ENCODE assay signal across 20 cellular contexts in the genomic region with DNA sequence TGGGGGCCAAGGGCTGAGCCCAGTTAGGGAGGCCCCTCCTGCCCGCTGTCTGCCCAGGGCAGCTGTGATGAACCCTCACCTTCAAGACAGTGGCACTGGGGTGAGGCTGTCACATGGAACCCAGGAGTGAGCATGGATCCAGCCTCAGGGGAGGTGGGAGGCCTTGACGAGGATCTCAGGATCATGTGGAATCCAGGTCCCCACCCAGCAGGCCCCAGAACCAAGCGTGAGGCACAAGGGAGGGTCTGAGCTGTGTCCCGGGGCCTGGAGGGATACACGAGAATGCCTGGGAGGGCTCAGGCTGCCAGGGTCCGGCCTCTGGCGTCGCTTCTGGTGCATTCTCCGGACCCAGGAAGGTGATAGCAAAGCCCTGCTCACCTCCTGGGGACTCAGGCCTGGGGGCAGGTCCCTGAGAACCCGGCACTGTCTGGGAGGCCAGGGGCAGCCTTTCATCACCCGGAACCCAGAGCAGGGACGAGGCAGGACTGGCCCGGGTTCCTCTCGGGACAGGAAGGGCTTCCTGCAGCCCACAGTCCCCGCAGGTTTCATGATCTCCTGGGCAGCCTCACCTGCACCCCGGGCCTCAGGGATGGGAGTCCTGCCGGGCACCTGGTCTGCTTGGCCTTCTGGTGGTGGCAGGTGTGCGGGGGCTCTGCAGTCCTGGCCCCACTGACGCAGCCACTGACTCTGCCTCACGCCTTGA. TPM values are rescaled to one million over a fixed set of nuclear protein-coding genes. Genes with fewer than 3 reads are reported as not detected.
DNase-seq lines count a peak whose midpoint lies in the region; ATAC-seq, FAIRE-seq and TF ChIP-seq lines count a peak whose summit lies in the region.
"Had no signal": no experiment of that assay in that cellular context is flagged by ENCODE, and none has a peak within 500 bp of the region (broad histone marks: within the 10 kb centered on the region; RNA-seq: fewer than 3 reads in every experiment).

No MANE protein-coding gene starts in this region.

- in situ Hi-C loops in HepG2 (cut with HindIII; ENCODE audit: extremely low pct_ligation_motif_present, low pct_unique_long_range_greater_than_20kb) = no loop called here

- H3K79me2 ChIP-seq in HepG2 (ENCODE audit: insufficient read depth, low read length) = no peaks in the 10 kb centered on the region

- no peak overlapping the region for H2AFZ ChIP-seq in HepG2 (ENCODE audit: low read length)

- TF ChIP-seq POLR2A in HepG2 (IDR thresholded peaks at IDR 0.05; ENCODE audit: insufficient read depth in 1 of 2, low read depth in 2 of 2, low read length in 2 of 2) (no peak), spleen (IDR thresholded peaks at IDR 0.05) (no peak)

- 31% methylated on average over 8 of the region's 20 CpGs for WGBS in HepG2 (ENCODE audit: low lambda C conversion rate)
- 84 to 89% (median 86%) methylated on average over 11 to 20 of the region's 20 CpGs for WGBS in spleen, 5 donors

- TF ChIP-seq EP300 in HepG2 (IDR thresholded peaks at IDR 0.05; ENCODE audit: low read depth in 2 of 2, low read length in 2 of 2) = no peak
- TF ChIP-seq EP300 in HepG2 (CRISPR knock-in tag; IDR thresholded peaks at IDR 0.05; ENCODE audit: borderline replicate concordance) = no peak

- H3K9ac ChIP-seq in HepG2 (ENCODE audit: insufficient read depth, low read depth, low read length) = no peak overlapping the region

- ATAC-seq in Right ventricle myocardium superior (ENCODE audit: poor library complexity) (no peak), HepG2 (peak; percentile 11)

- POLR2A ChIA-PET in HEK293 (lab: Yijun Ruan, JAX) (no interaction called here), HepG2 (lab: Yijun Ruan, JAX) (no interaction called here)

- H3K4me2 ChIP-seq in HepG2 (ENCODE audit: low read depth, low read length) = no peak overlapping the region

- H3K4me3 ChIP-seq in right atrium auricular region (no peak overlapping the region), HEK293 (ENCODE audit: low read depth, low read length) (no peak overlapping the region), HepG2 (replicated peaks in 1 of 3; ENCODE audit: insufficient read depth in 1 of 3, low read depth in 2 of 3, low read length in 3 of 3) (no peak overlapping the region), spleen (no peak overlapping the region)
- H3K4me3 ChIP-seq: HAP-1 had no signal

- H3K27ac ChIP-seq in right atrium auricular region (no peak overlapping the region), HEK293 (ENCODE audit: extremely low read depth, low read depth, low read length) (no peak overlapping the region), HepG2 (ENCODE audit: extremely low read length, insufficient read depth, low read length) (no peak overlapping the region), spleen (no peak overlapping the region)
- H3K27ac ChIP-seq: C4-2B had no signal

- H3K9me3 ChIP-seq in right atrium auricular region (no peaks in the 10 kb centered on the region), HEK293 (ENCODE audit: control insufficient read depth, insufficient read depth, low read depth, low read length) (no peaks in the 10 kb centered on the region), HepG2 (ENCODE audit: low read length) (no peaks in the 10 kb centered on the region), spleen (no peaks in the 10 kb centered on the region)
- H3K9me3 ChIP-seq: HAP-1 had no signal

- FAIRE-seq in HepG2 (lab: Jason Lieb, UNC) = no peak
- FAIRE-seq: D721Med, G401.6, GM12891 had no signal

- CTCF ChIA-PET in HEK293 (lab: Yijun Ruan, JAX) = no interaction called here
- CTCF ChIA-PET in HepG2 (lab: Yijun Ruan, JAX; ENCODE audit: low intra/inter-chr PET ratio, low total read pairs) = interaction anchor here (1.4 kb wide), 1 partner anchor 34 kb away, joined by 8 read pairs; no protein-coding TSS in a partner anchor

- no TSS peak for BruUV-seq in HepG2 (replicated peaks; lab: Mats Ljungman, UMichigan)

- TF ChIP-seq CTCF in right atrium auricular region (IDR thresholded peaks at IDR 0.05) (no peak), HEK293 (tag by site-specific recombination; IDR thresholded peaks at IDR 0.05) (no peak), HepG2 (CRISPR knock-in tag; IDR thresholded peaks at IDR 0.05) (no peak), spleen (IDR thresholded peaks at IDR 0.05 in 8 of 11, conservative IDR thresholded peaks at IDR 0.05 in 3 of 11) (no peak)

- intact Hi-C loops in Right ventricle myocardium superior (cut with DNase I) = no loop called here
- intact Hi-C loops in HepG2 (cut with micrococcal nuclease; ENCODE audit: unreplicated experiment) = no loop called here
- intact Hi-C loops in spleen (cut with DNase I; ENCODE audit: low total_unique reads) = no loop called here

- H4K20me1 ChIP-seq in HepG2 (ENCODE audit: insufficient read depth, low read length) = no peaks in the 10 kb centered on the region; the same call in 1 of the 2 replicates

- DNase-seq in Right ventricle myocardium superior (peak; percentile 22), right atrium auricular region (ENCODE audit: low spot score) (no peak), HepG2 (ENCODE audit: low spot score) (no peak), spleen (peak; percentile 61), NCI-H226 (no peak), D341Med (ENCODE audit: low spot score) (no peak)
- DNase-seq: 8988T, AML-193, DMS153, DMS79 treated with DMSO at 0.1 percent for 48 hours, EL, GOT3, HFFc6 had no signal

- H3K27me3 ChIP-seq in right atrium auricular region (no peaks in the 10 kb centered on the region), HepG2 (ENCODE audit: control insufficient read depth in 1 of 2, insufficient read depth in 2 of 2, low read length in 2 of 2) (peaks cover 1 to 7% of the 10 kb centered on the region in 2 experiments; a peak in 3 of 5 replicates), spleen (replicated peaks in 1 of 7) (no peaks in the 10 kb centered on the region)

- no peak for TF ChIP-seq RAD21 in HepG2 (CRISPR knock-in tag; IDR thresholded peaks at IDR 0.05)

- H3K4me1 ChIP-seq in right atrium auricular region (no peaks in the 10 kb centered on the region), HEK293 (ENCODE audit: control insufficient read depth, insufficient read depth, low read length) (no peaks in the 10 kb centered on the region), HepG2 (ENCODE audit: insufficient read depth, low read length) (peaks cover 12% of the 10 kb centered on the region), spleen (no peaks in the 10 kb centered on the region)
- H3K4me1 ChIP-seq: HAP-1 had no signal

- H3K36me3 ChIP-seq in right atrium auricular region (no peaks in the 10 kb centered on the region), HEK293 (ENCODE audit: control insufficient read depth in 2 of 2, insufficient read depth in 1 of 2, low read length in 2 of 2) (no peaks in the 10 kb centered on the region), HepG2 (replicated peaks in 1 of 2; ENCODE audit: control insufficient read depth in 1 of 2, insufficient read depth in 2 of 2, low read length in 2 of 2) (no peaks in the 10 kb centered on the region; a peak in 1 of 5 replicates), spleen (peaks cover 0 to 15% (median 0%) of the 10 kb centered on the region in 6 donors)

TF ChIP-seq in HEK293, 187 proteins besides CTCF, POLR2A, EP300 and RAD21 (continues in another document):
- TF ChIP-seq ZBTB21 (tag by site-specific recombination; IDR thresholded peaks at IDR 0.05) (no peak), HOXA7 (CRISPR knock-in tag; IDR thresholded peaks at IDR 0.05; ENCODE audit: borderline replicate concordance) (no peak)

TF ChIP-seq in HepG2, 621 proteins besides CTCF, POLR2A, EP300 and RAD21 (continues in another document):
- no peak for TF ChIP-seq HDAC6 (IDR thresholded peaks at IDR 0.05; ENCODE audit: low read depth, low read length)
- TF ChIP-seq, protein P1, sequence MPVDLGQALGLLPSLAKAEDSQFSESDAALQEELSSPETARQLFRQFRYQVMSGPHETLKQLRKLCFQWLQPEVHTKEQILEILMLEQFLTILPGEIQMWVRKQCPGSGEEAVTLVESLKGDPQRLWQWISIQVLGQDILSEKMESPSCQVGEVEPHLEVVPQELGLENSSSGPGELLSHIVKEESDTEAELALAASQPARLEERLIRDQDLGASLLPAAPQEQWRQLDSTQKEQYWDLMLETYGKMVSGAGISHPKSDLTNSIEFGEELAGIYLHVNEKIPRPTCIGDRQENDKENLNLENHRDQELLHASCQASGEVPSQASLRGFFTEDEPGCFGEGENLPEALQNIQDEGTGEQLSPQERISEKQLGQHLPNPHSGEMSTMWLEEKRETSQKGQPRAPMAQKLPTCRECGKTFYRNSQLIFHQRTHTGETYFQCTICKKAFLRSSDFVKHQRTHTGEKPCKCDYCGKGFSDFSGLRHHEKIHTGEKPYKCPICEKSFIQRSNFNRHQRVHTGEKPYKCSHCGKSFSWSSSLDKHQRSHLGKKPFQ (CRISPR knock-in tag; IDR thresholded peaks at IDR 0.05; ENCODE audit: insufficient replicate concordance) = no peak
- TF ChIP-seq ZKSCAN1 (IDR thresholded peaks at IDR 0.05; ENCODE audit: low read length) = no peak

RNA-seq across cellular contexts. Expression of a gene that starts 17.5 kb away (rescaled TPM):
- total RNA-seq in Right ventricle myocardium superior (31.7 TPM), right atrium auricular region (1 to 10 TPM; 3.4 to 4.1 TPM), HepG2 (2016; rRNA removed; fragmentation: Illumina TruSeq; extraction: Trizol) (0.38 and 0.84 TPM in 2 replicates), spleen (1 to 10 TPM in 4 of 7 donors, under 1 TPM in 2, not detected in 1; 0.85 to 6.0 (median 1.6) TPM)
- 0.30 and 0.53 TPM in 2 replicates for total RNA-seq in HepG2 (2016; cell fraction: cytosol; rRNA removed; fragmentation: Illumina TruSeq; extraction: Trizol; ENCODE audit: low read depth)
- 0.28 and 0.67 TPM in 2 replicates for total RNA-seq in HepG2 (2016; cell fraction: insoluble cytoplasmic fraction; rRNA removed; fragmentation: Illumina TruSeq; extraction: Trizol)
- total RNA-seq in HepG2 (2016; cell fraction: membrane; rRNA removed; fragmentation: Illumina TruSeq; extraction: Trizol) = 0.65 and 0.72 TPM in 2 replicates
- total RNA-seq in HepG2 (2016; cell fraction: nucleus; rRNA removed; fragmentation: Illumina TruSeq; extraction: Trizol) = 0.25 and 0.85 TPM in 2 replicates
- polyA plus RNA-seq in HepG2 (2011; rRNA removed) (1.2 and 2.1 TPM in 2 replicates), spleen (1 to 10 TPM in 1 of 3 donors, under 1 TPM in 2; 0.55 to 1.0 (median 0.96) TPM)
- polyA plus RNA-seq in HepG2 (2011; cell fraction: cytosol; rRNA removed) = 0.87 and 0.98 TPM in 2 replicates
- 6.5 and 9.7 TPM in 2 replicates for polyA plus RNA-seq in HepG2 (2011; cell fraction: nucleus; rRNA removed)
- polyA plus RNA-seq in HepG2 (2012) = 0.76 and 1.7 TPM in 2 replicates
- 0.43 and 0.57 TPM in 2 replicates for polyA plus RNA-seq in HepG2 (2016; cell fraction: cytosol; fragmentation: Illumina TruSeq; extraction: Trizol; ENCODE audit: low read depth)
- polyA plus RNA-seq in HepG2 (2016; cell fraction: insoluble cytoplasmic fraction; fragmentation: Illumina TruSeq; extraction: Trizol; ENCODE audit: low read depth) = 0.42 and 0.70 TPM in 2 replicates
- 0.53 and 0.62 TPM in 2 replicates for polyA plus RNA-seq in HepG2 (2016; cell fraction: membrane; fragmentation: Illumina TruSeq; extraction: Trizol; ENCODE audit: low read depth)
- 1.1 and 1.7 TPM in 2 replicates for polyA plus RNA-seq in HepG2 (2016; cell fraction: nucleus; fragmentation: Illumina TruSeq; extraction: Trizol; ENCODE audit: insufficient read depth, low read depth)
- 0.07 and 2.3 TPM in 2 replicates for polyA minus RNA-seq in HepG2 (2011; rRNA and poly(A)+ RNA removed; ENCODE audit: low replicate concordance)
- polyA minus RNA-seq in HepG2 (2011; cell fraction: cytosol; rRNA and poly(A)+ RNA removed) = 1.1 and 1.6 TPM in 2 replicates
- 1.2 TPM in 2 replicates for polyA minus RNA-seq in HepG2 (2011; cell fraction: nucleus; rRNA and poly(A)+ RNA removed)
- total RNA-seq: HT1080 had no signal

Comparison
In these comparisons a context has a peak if more than half of its experiments do, and no peak if none do; other contexts are left out.
1. DNase-seq: peak in Right ventricle myocardium superior (single experiment) and spleen (single experiment); none in right atrium auricular region (single experiment), HepG2 (single experiment), NCI-H226 (single experiment) and D341Med (single experiment).